In genomic region chr19:34428549-34429285, GRCh38 we compare ENCODE assay signal across 1 cellular context.
TF ChIP-seq lines count a peak whose summit lies in the region.

No MANE protein-coding gene starts in this region.

TF ChIP-seq in GM12878, 131 proteins besides CTCF, POLR2A, EP300 and RAD21:
- TF ChIP-seq BACH1 (IDR thresholded peaks at IDR 0.05; ENCODE audit: borderline replicate concordance) (peak; percentile 35; the same call in 1 of the 2 replicates), BHLHE40 (IDR thresholded peaks at IDR 0.05; ENCODE audit: borderline replicate concordance in 1 of 2, low read depth in 2 of 2, low read length in 1 of 2) (peak; percentile 34 to 53; a peak in 2 of 4 replicates), EGR1 (IDR thresholded peaks at IDR 0.05; ENCODE audit: borderline replicate concordance in 1 of 2, low read depth in 2 of 2, low read length in 2 of 2) (peak in 1 of 2 experiments; percentile 48; a peak in 1 of 3 replicates), MXI1 (IDR thresholded peaks at IDR 0.05; ENCODE audit: low read depth, low read length) (0 out of 2 replicates have a peak, but pooled peaks have one; percentile 1), SIN3A (IDR thresholded peaks at IDR 0.05; ENCODE audit: low read depth, low read length) (0 out of 2 replicates have a peak, but pooled peaks have one; percentile 31), SP1 (IDR thresholded peaks at IDR 0.05; ENCODE audit: low read depth, low read length) (no peak), KLF5 (IDR thresholded peaks at IDR 0.05; ENCODE audit: partially characterized antibody) (no peak), MYC (IDR thresholded peaks at IDR 0.05; ENCODE audit: insufficient read depth, insufficient read length, insufficient replicate concordance, low read length, severe bottlenecking) (peak; percentile 16), NKRF (conservative IDR thresholded peaks at IDR 0.05) (peak; percentile 59; the same call in 1 of the 2 replicates), LARP7 (IDR thresholded peaks at IDR 0.05) (0 out of 2 replicates have a peak, but pooled peaks have one; percentile 20), MAX (IDR thresholded peaks at IDR 0.05; ENCODE audit: low read depth, low read length) (no peak)
TF ChIP-seq in GM12878: peak in this region for 8.
